8 cellular contexts compared by ENCODE assay signal in the genomic region with DNA sequence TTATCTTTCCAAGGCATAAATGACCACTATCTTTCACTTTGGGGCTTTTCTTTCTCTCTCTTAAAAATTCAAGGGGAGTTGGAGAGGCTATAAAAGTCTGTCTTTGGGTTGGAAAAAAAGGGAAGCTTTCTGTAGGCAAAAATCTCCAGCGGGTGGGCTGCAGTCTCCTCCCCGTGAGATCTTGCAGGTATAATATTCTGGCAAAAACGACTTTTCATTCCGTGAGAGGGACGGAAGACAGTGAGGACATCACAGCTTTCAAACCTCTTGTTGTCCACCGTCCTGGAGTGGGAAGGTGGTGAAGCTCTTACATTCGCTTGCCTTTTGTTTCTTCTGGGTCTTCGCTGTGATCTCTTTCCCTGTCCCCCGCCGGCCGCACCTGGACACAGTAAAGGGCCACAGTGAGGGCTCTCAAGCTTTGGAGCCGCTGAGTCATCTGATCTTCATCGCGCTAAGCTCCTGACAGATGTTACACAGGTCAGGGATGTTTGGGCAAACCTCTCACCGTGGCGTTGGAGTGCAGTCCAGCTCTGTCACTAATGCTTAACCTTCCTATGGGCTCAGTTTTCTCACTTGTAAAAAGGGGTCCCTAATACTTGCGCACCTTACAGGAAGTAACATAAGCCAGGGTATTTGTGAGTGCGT.
DNase-seq lines count a peak whose midpoint lies in the region; ATAC-seq and TF ChIP-seq lines count a peak whose summit lies in the region.

No MANE protein-coding gene starts in this region.

- peaks cover 18% of the 10 kb centered on the region for H3K4me1 Mint-ChIP-seq in osteocyte (ENCODE audit: unreplicated experiment)

- no peaks in the 10 kb centered on the region for H3K27me3 ChIP-seq in OCI-LY1 (ENCODE audit: insufficient read depth, low read length)

- H4K20me1 ChIP-seq in OCI-LY1 (ENCODE audit: insufficient read depth, low read length): no peaks in the 10 kb centered on the region

- peaks cover 5% of the 10 kb centered on the region for H3K27me3 Mint-ChIP-seq in osteocyte (ENCODE audit: unreplicated experiment)

- H3K9me2 ChIP-seq in OCI-LY1 (ENCODE audit: low read depth, low read length): no peaks in the 10 kb centered on the region

- no peak overlapping the region for H3K27ac ChIP-seq in OCI-LY1 (ENCODE audit: low read depth, low read length, poor library complexity, severe bottlenecking)

- no peaks in the 10 kb centered on the region for H3K9me3 ChIP-seq in OCI-LY1 (ENCODE audit: low read length)

- no peaks in the 10 kb centered on the region for H3K79me2 ChIP-seq in OCI-LY1 (ENCODE audit: insufficient read depth, low read length)

- peaks cover 4% of the 10 kb centered on the region for H3K36me3 Mint-ChIP-seq in osteocyte (ENCODE audit: unreplicated experiment)

- H3K4me3 ChIP-seq in OCI-LY1 (ENCODE audit: low read depth, low read length, poor library complexity, severe bottlenecking): peak overlapping the region; percentile 59

- no peaks in the 10 kb centered on the region for H3K36me3 ChIP-seq in OCI-LY1 (ENCODE audit: insufficient read depth, low read length)

- no peak overlapping the region for H3K27ac Mint-ChIP-seq in osteocyte (ENCODE audit: unreplicated experiment)

- H3K9ac ChIP-seq in OCI-LY1 (ENCODE audit: low read length): no peak overlapping the region

- DNase-seq in DMS53 (lab: John Stamatoyannopoulos, UW): peak; percentile 96
- no peak for DNase-seq in osteocyte (ENCODE audit: extremely low spot score, unreplicated experiment)
- no peak for DNase-seq in NCI-H1694 treated with DMSO at 0.1 percent for 48 hours (lab: John Stamatoyannopoulos, UW)
- DNase-seq in anterior cingulate cortex (lab: John Stamatoyannopoulos, UW): no peak
- DNase-seq in NCI-H526 (lab: John Stamatoyannopoulos, UW): no peak

- peak overlapping the region; percentile 59 for H3K4me3 Mint-ChIP-seq in osteocyte (ENCODE audit: unreplicated experiment)

- no peaks in the 10 kb centered on the region for H3F3A ChIP-seq in OCI-LY1 (ENCODE audit: insufficient read depth, low read length)

- peak overlapping the region; percentile 83 for H3K4me2 ChIP-seq in OCI-LY1 (ENCODE audit: low read length)

- H2AFZ ChIP-seq in OCI-LY1 (ENCODE audit: low read length): no peak overlapping the region

- peak; percentile 52 for ATAC-seq in esophagus mucosa
- ATAC-seq in GM19023 (IDR thresholded peaks at IDR 0.05; ENCODE audit: unreplicated experiment): no peak

- peaks cover 7% of the 10 kb centered on the region for H3K4me1 ChIP-seq in OCI-LY1 (ENCODE audit: insufficient read depth, low read length, severe bottlenecking)

- no peaks in the 10 kb centered on the region for H3K9me3 Mint-ChIP-seq in osteocyte (ENCODE audit: unreplicated experiment)

- TF ChIP-seq CTCF in OCI-LY1 (IDR thresholded peaks at IDR 0.05; ENCODE audit: low read length) (no peak), osteocyte (IDR thresholded peaks at IDR 0.05) (no peak)
